1 cellular context compared by ENCODE assay signal in genomic region chr11:20035701-20036601, GRCh38.
TF ChIP-seq lines count a peak whose summit lies in the region.

No MANE protein-coding gene starts in this region.

TF ChIP-seq in SK-N-SH, 30 proteins besides CTCF, POLR2A, EP300 and RAD21 (continued from another document):
- TF ChIP-seq REST (IDR thresholded peaks at IDR 0.05; ENCODE audit: low read depth, low read length) (no peak), TCF12 (IDR thresholded peaks at IDR 0.05) (peak; percentile 64; the same call in 1 of the 2 replicates), YY1 (IDR thresholded peaks at IDR 0.05; ENCODE audit: low read depth) (no peak), SIN3A (IDR thresholded peaks at IDR 0.05; ENCODE audit: borderline replicate concordance, low read depth, low read length) (no peak)
